Comparison of ENCODE assay signal across 23 cellular contexts in the genomic region with DNA sequence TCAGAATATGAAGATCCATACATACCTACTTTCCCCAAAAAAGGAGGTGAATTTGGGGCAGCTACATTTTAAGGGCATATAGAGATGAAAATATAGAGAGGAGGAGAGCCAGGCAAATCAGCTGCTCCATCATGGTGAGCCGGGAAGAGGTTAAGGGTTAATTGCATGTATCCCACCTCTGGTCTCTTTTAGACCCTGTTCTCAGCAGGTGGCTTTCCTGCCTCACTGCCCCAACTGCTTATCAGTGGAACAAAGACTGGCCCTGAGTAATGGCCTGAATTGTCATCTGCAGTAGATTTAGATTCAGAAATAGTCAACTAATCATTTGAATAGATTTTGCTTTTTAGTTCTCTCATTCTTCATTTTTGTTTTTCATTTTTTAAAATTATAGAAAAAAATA.
A peak's percentile ranks its signal among the peaks of the same experiment; 100 is the strongest.
DNase-seq lines count a peak whose midpoint lies in the region; ATAC-seq, FAIRE-seq and TF ChIP-seq lines count a peak whose summit lies in the region.
"Had no signal": no experiment of that assay in that cellular context is flagged by ENCODE, and none has a peak within 500 bp of the region (broad histone marks: within the 10 kb centered on the region; RNA-seq: fewer than 3 reads in every experiment).

No MANE protein-coding gene starts in this region.

- TF ChIP-seq CTCF in left lung (IDR thresholded peaks at IDR 0.05), result no peak
- TF ChIP-seq CTCF in BE2C (IDR thresholded peaks at IDR 0.05; ENCODE audit: low read depth, low read length), result no peak
- TF ChIP-seq CTCF in GM13976 (IDR thresholded peaks at IDR 0.05; ENCODE audit: borderline replicate concordance, control extremely low read depth, extremely low read depth, insufficient read depth, missing control alignments), result no peak

- H3K4me1 ChIP-seq in GM23248 (ENCODE audit: insufficient read depth) (peaks cover 27% of the 10 kb centered on the region), left lung (peaks cover 15 to 30% of the 10 kb centered on the region in 2 donors), small intestine (ENCODE audit: control insufficient read depth in 2 of 2, insufficient read depth in 1 of 2, low read depth in 1 of 2, low read length in 1 of 2) (no peaks in the 10 kb centered on the region), BE2C (peaks cover 17% of the 10 kb centered on the region)

- H3K9ac ChIP-seq in GM23248, result no peak overlapping the region

- H3K4me3 ChIP-seq in GM23248 (no peak overlapping the region), left lung (no peak overlapping the region), small intestine (ENCODE audit: low read depth in 1 of 2, low read length in 2 of 2) (no peak overlapping the region), BE2C (ENCODE audit: low read depth, low read length) (no peak overlapping the region)
- H3K4me3 ChIP-seq: SJSA1 had no signal

- in situ Hi-C loops in GM23248 (cut with MboI) (no loop called here), GM13976 (cut with MboI; ENCODE audit: low sequenced_read_pairs, unreplicated experiment) (no loop called here)

- H3K4me2 ChIP-seq in GM23248 (ENCODE audit: unreplicated experiment), result no peak overlapping the region

- H3K27me3 ChIP-seq in GM23248 (replicated peaks; ENCODE audit: insufficient read depth) (no peaks in the 10 kb centered on the region), left lung (no peaks in the 10 kb centered on the region), small intestine (ENCODE audit: control insufficient read depth in 2 of 2, insufficient read depth in 2 of 2, low read length in 2 of 2) (no peaks in the 10 kb centered on the region), BE2C (no peaks in the 10 kb centered on the region)
- H3K27me3 ChIP-seq: brain microvascular endothelial cell, SJSA1 had no signal

- no peaks in the 10 kb centered on the region for H3K79me2 ChIP-seq in GM23248 (ENCODE audit: insufficient read depth)

- intact Hi-C loops in left lung (cut with DNase I), result no loop called here

- DNase-seq in GM23248, result no peak
- no peak for DNase-seq in left lung
- DNase-seq in retina, result peak; percentile 39
- no peak for DNase-seq in small intestine
- DNase-seq in BE2C, result no peak
- DNase-seq in GM13976 (ENCODE audit: low spot score), result no peak
- DNase-seq: activated B cell treated with CpG ODN at 0.5 μM for 24 hours; activated CD8-positive, alpha-beta memory T cell treated with anti-CD3 and anti-CD28 coated beads for 24 hours; brain microvascular endothelial cell; CD4-positive, alpha-beta T cell; GDM1; H9; IMR-90; NCI-H1694; PC-3; posterior cingulate gyrus; stimulated activated CD8-positive, alpha-beta memory T cell treated with anti-CD3 and anti-CD28 coated beads, Interleukin-4, amount 100 ng/mL, for 48 hours; T-helper 17 cell had no signal

- H2AFZ ChIP-seq in GM23248, result peak overlapping the region; percentile 93; the same call in 1 of the 2 replicates

- H4K20me1 ChIP-seq in GM23248 (ENCODE audit: insufficient read depth), result no peaks in the 10 kb centered on the region

- peaks cover 9% of the 10 kb centered on the region; the same call in 1 of the 2 replicates for H3F3A ChIP-seq in GM23248 (ENCODE audit: insufficient read depth)

- H3K9me3 ChIP-seq in GM23248 (ENCODE audit: low read depth) (no peaks in the 10 kb centered on the region), left lung (no peaks in the 10 kb centered on the region), small intestine (ENCODE audit: control insufficient read depth, low read depth) (no peaks in the 10 kb centered on the region), BE2C (no peaks in the 10 kb centered on the region)
- H3K9me3 ChIP-seq: SJSA1 had no signal

- no peak overlapping the region for H3K27ac ChIP-seq in GM23248
- H3K27ac ChIP-seq in angular gyrus (ENCODE audit: low read depth, low read length), result peak overlapping the region; percentile 87
- peak overlapping the region; percentile 75 to 82 for H3K27ac ChIP-seq in left lung
- H3K27ac ChIP-seq in small intestine (ENCODE audit: low read depth in 1 of 2, low read length in 1 of 2), result no peak overlapping the region
- H3K27ac ChIP-seq: SJSA1 had no signal

- ATAC-seq in left lung (no peak), HG02973 (IDR thresholded peaks at IDR 0.05; ENCODE audit: unreplicated experiment) (no peak)
- ATAC-seq: activated naive CD4-positive, alpha-beta T cell treated with anti-CD3 and anti-CD28 coated beads, Interleukin-2, amount 50 U/mL, for 72 hours; PC-3; T-helper 17 cell had no signal

- H3K9me2 ChIP-seq in GM23248 (ENCODE audit: insufficient read depth), result no peaks in the 10 kb centered on the region

- FAIRE-seq in small intestine (lab: Jason Lieb, UNC), result no peak
- FAIRE-seq: frontal cortex had no signal

- 88 to 94% methylated on average over 1 of the region's 1 CpG for WGBS in GM23248 (ENCODE audit: low coverage in 1 of 2, low lambda C conversion rate in 2 of 2, missing lambda C conversion rate in 2 of 2), 2 experiments
- WGBS in small intestine, 3 donors, result 44 to 71% (median 64%) methylated on average over 1 of the region's 1 CpG

- H3K36me3 ChIP-seq in GM23248 (ENCODE audit: low read depth), result no peaks in the 10 kb centered on the region
- H3K36me3 ChIP-seq in left lung, result no peaks in the 10 kb centered on the region
- H3K36me3 ChIP-seq in small intestine (ENCODE audit: control insufficient read depth in 2 of 2, insufficient read depth in 2 of 2, low read length in 2 of 2), result no peaks in the 10 kb centered on the region
- no peaks in the 10 kb centered on the region for H3K36me3 ChIP-seq in BE2C
- H3K36me3 ChIP-seq: brain microvascular endothelial cell, SJSA1 had no signal

Comparison
In these comparisons a context has a peak if more than half of its experiments do, and no peak if none do; other contexts are left out.
1. H3K27ac ChIP-seq: peak in angular gyrus (single experiment) and left lung (2 of 2); none in GM23248 (single experiment) and small intestine (0 of 2).